8 cellular contexts compared by ENCODE assay signal in the genomic region with DNA sequence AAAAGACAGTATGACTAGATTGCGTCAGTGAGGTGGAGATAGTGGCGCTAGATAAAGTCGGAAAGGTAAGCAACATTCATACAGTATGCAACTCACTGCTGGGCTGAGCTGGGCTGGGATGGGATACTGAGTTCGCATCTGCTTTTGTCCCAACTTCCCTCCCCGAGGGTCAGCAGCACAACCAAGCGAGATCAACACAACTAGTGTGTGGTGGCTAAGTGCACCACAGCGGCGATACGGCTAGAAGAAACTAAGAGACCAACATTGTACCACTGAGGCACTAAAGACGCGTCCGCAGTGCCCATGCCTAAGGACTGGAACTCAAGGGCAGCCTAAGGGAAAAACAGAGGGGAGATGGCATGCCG. TPM values are rescaled to one million over a fixed set of nuclear protein-coding genes. Genes with fewer than 3 reads are reported as not detected.
DNase-seq lines count a peak whose midpoint lies in the region; ATAC-seq and TF ChIP-seq lines count a peak whose summit lies in the region.

No MANE protein-coding gene starts in this region.

- peak overlapping the region; percentile 51; the same call in 1 of the 2 replicates for H3K9ac ChIP-seq in KMS-11

- H3K4me3 ChIP-seq in BJ (ENCODE audit: low read depth, low read length) (peak overlapping the region; percentile 77), KMS-11 (IDR thresholded peaks at IDR 0.05; ENCODE audit: insufficient read depth, low read depth, low read length) (peak overlapping the region; percentile 43), dorsolateral prefrontal cortex (peak overlapping the region; percentile 71 to 100 (median 93))
- H3K4me3 ChIP-seq in naive thymus-derived CD4-positive, alpha-beta T cell (ENCODE audit: low read length): peak overlapping the region; percentile 98

- H3K4me1 ChIP-seq in KMS-11 (ENCODE audit: low read depth, poor library complexity, severe bottlenecking): peaks cover 41% of the 10 kb centered on the region
- H3K4me1 ChIP-seq in naive thymus-derived CD4-positive, alpha-beta T cell (ENCODE audit: control insufficient read depth in 2 of 2, insufficient read depth in 2 of 2, low read length in 2 of 2): peaks cover 19 to 29% of the 10 kb centered on the region in 2 donors

- no peaks in the 10 kb centered on the region for H3K9me3 Mint-ChIP-seq in naive thymus-derived CD4-positive, alpha-beta T cell

- H3K27ac ChIP-seq in KMS-11: no peak overlapping the region; the same call in 1 of the 2 replicates
- H3K27ac ChIP-seq in dorsolateral prefrontal cortex: peak overlapping the region in 50 of 59 donors; percentile 2 to 88 (median 72)
- peak overlapping the region; percentile 80 for H3K27ac ChIP-seq in naive thymus-derived CD4-positive, alpha-beta T cell (ENCODE audit: low read depth, low read length)

- POLR2A ChIA-PET in BJ (lab: Charles Lee): no interaction called here
- POLR2A ChIA-PET in naive thymus-derived CD4-positive, alpha-beta T cell (lab: Charles Lee): interaction anchor here (0.5 to 2.1 kb wide), 4 partner anchors 9 to 55 kb away, joined by 3 to 8 read pairs (median 3); a partner anchor contains a TSS

- intact Hi-C loops in dorsolateral prefrontal cortex (cut with DNase I): loop anchor here (1.0 to 5.0 kb wide), 2 partner anchors 18 to 52 kb away; a partner anchor contains a TSS
- intact Hi-C loops in naive thymus-derived CD4-positive, alpha-beta T cell (cut with micrococcal nuclease): loop anchor here (1.0 to 5.0 kb wide), 8 partner anchors 9 to 195 kb away; a partner anchor contains a TSS

- ATAC-seq in naive thymus-derived CD4-positive, alpha-beta T cell: peak; percentile 0

- no peaks in the 10 kb centered on the region; the same call in 1 of the 2 replicates for H3K36me3 ChIP-seq in BJ (ENCODE audit: control insufficient read depth, insufficient read depth, low read length)
- no peaks in the 10 kb centered on the region for H3K36me3 ChIP-seq in KMS-11 (ENCODE audit: insufficient read depth)
- H3K36me3 ChIP-seq in naive thymus-derived CD4-positive, alpha-beta T cell (ENCODE audit: control insufficient read depth in 2 of 3, insufficient read depth in 3 of 3, low read length in 3 of 3): peaks cover 0 to 29% (median 4%) of the 10 kb centered on the region in 3 experiments

- no peaks in the 10 kb centered on the region for H4K20me1 ChIP-seq in KMS-11 (ENCODE audit: insufficient read depth)

- H3K4me2 ChIP-seq in KMS-11: peak overlapping the region; percentile 97

- H3K27ac Mint-ChIP-seq in naive thymus-derived CD4-positive, alpha-beta T cell: peak overlapping the region; percentile 86 to 97 (median 93)

- peak overlapping the region; percentile 89 to 99 (median 98) for H3K4me3 Mint-ChIP-seq in naive thymus-derived CD4-positive, alpha-beta T cell

- peaks cover 0 to 10% (median 0%) of the 10 kb centered on the region in 5 donors for H3K36me3 Mint-ChIP-seq in naive thymus-derived CD4-positive, alpha-beta T cell

- H3K27me3 Mint-ChIP-seq in naive thymus-derived CD4-positive, alpha-beta T cell: no peaks in the 10 kb centered on the region

- CTCF ChIA-PET in BJ (lab: Yijun Ruan, JAX): interaction anchor here (1.6 kb wide), 1 partner anchor 11 kb away, joined by 4 read pairs; no protein-coding TSS in a partner anchor
- CTCF ChIA-PET in naive thymus-derived CD4-positive, alpha-beta T cell (lab: Charles Lee): interaction anchor here (0.8 to 1.3 kb wide), 6 partner anchors 17 to 288 kb away, joined by 3 to 5 read pairs (median 4); no protein-coding TSS in a partner anchor

- H3K9me3 ChIP-seq in naive thymus-derived CD4-positive, alpha-beta T cell (ENCODE audit: control insufficient read depth in 2 of 3, low read length in 3 of 3): no peaks in the 10 kb centered on the region

- TF ChIP-seq CTCF in BJ (IDR thresholded peaks at IDR 0.05; ENCODE audit: insufficient read depth, low read depth, low read length) (no peak), KMS-11 (conservative IDR thresholded peaks at IDR 0.05; ENCODE audit: low read depth, low read length) (no peak), dorsolateral prefrontal cortex (IDR thresholded peaks at IDR 0.05 in 54 of 56, conservative IDR thresholded peaks at IDR 0.05 in 2 of 56; ENCODE audit: low read depth in 1 of 56, partially characterized antibody in 56 of 56) (no peak)

- peak overlapping the region; percentile 70 for H2AFZ ChIP-seq in KMS-11 (ENCODE audit: low read depth)

- H3K4me1 Mint-ChIP-seq in naive thymus-derived CD4-positive, alpha-beta T cell: peaks cover 32 to 62% (median 39%) of the 10 kb centered on the region in 7 donors

- DNase-seq in BJ (ENCODE audit: low read depth) (no peak), dorsolateral prefrontal cortex (no peak), GF-D8 (lab: John Stamatoyannopoulos, UW) (no peak), HuH-7.5 (ENCODE audit: low spot score) (no peak), T-helper 9 cell (no peak)
- no peak for DNase-seq in naive thymus-derived CD4-positive, alpha-beta T cell
- DNase-seq in activated CD4-positive, CD25-positive, alpha-beta regulatory T cell (lab: John Stamatoyannopoulos, UW): no peak

- peaks cover 24% of the 10 kb centered on the region for H3K79me2 ChIP-seq in KMS-11 (ENCODE audit: insufficient read depth, low read depth)

- no peaks in the 10 kb centered on the region for H3K27me3 ChIP-seq in BJ (ENCODE audit: control insufficient read depth, insufficient read depth, low read length)
- H3K27me3 ChIP-seq in KMS-11 (ENCODE audit: insufficient read depth, low read depth): no peaks in the 10 kb centered on the region
- no peaks in the 10 kb centered on the region for H3K27me3 ChIP-seq in dorsolateral prefrontal cortex
- no peaks in the 10 kb centered on the region for H3K27me3 ChIP-seq in naive thymus-derived CD4-positive, alpha-beta T cell (ENCODE audit: control insufficient read depth in 2 of 2, insufficient read depth in 2 of 2, low read length in 2 of 2)

RNA-seq across cellular contexts. Expression of a gene that starts 0.5 kb away (rescaled TPM):
- polyA plus RNA-seq in BJ (2011; rRNA removed): 49.4 and 58.9 TPM in 2 replicates
- polyA minus RNA-seq in BJ (2011; rRNA and poly(A)+ RNA removed): 19.3 and 31.3 TPM in 2 replicates
- 10 to 100 TPM; 23.5 to 46.9 (median 33.8) TPM for total RNA-seq in dorsolateral prefrontal cortex
- 10 to 100 TPM; 32.6 to 65.4 (median 53.2) TPM for total RNA-seq in naive thymus-derived CD4-positive, alpha-beta T cell
- polyA plus RNA-seq in naive thymus-derived CD4-positive, alpha-beta T cell: 10 to 100 TPM; 69.7 to 80.3 TPM

RNA-seq across cellular contexts. Expression of a gene that starts 0.6 kb away (rescaled TPM):
- polyA plus RNA-seq in BJ (2011; rRNA removed): 89.3 and 101 TPM in 2 replicates
- 64.7 and 95.9 TPM in 2 replicates for polyA minus RNA-seq in BJ (2011; rRNA and poly(A)+ RNA removed)
- total RNA-seq in dorsolateral prefrontal cortex: 10 to 100 TPM; 22.2 to 46.8 (median 31.1) TPM
- 10 to 100 TPM; 13.2 to 38.8 (median 26.8) TPM for total RNA-seq in naive thymus-derived CD4-positive, alpha-beta T cell
- polyA plus RNA-seq in naive thymus-derived CD4-positive, alpha-beta T cell: 10 to 100 TPM; 24.4 to 37.3 TPM

RNA-seq across cellular contexts. Expression of a gene that starts 19.3 kb away (rescaled TPM):
- polyA plus RNA-seq in BJ (2011; rRNA removed): 528 and 710 TPM in 2 replicates
- polyA minus RNA-seq in BJ (2011; rRNA and poly(A)+ RNA removed): 209 and 323 TPM in 2 replicates
- total RNA-seq in dorsolateral prefrontal cortex: 100 to 1,000 TPM; 155 to 477 (median 341) TPM
- total RNA-seq in naive thymus-derived CD4-positive, alpha-beta T cell: 100 to 1,000 TPM in 2 of 5 experiments, 10 to 100 TPM in 3; 58.5 to 536 (median 69.8) TPM
- polyA plus RNA-seq in naive thymus-derived CD4-positive, alpha-beta T cell: 100 to 1,000 TPM; 172 to 204 TPM

RNA-seq across cellular contexts. Expression of a gene that starts 44.2 kb away (rescaled TPM):
- polyA plus RNA-seq in BJ (2011; rRNA removed): 9.3 and 16.3 TPM in 2 replicates
- polyA minus RNA-seq in BJ (2011; rRNA and poly(A)+ RNA removed): 15.4 and 21.1 TPM in 2 replicates
- 10 to 100 TPM; 21.1 to 88.1 (median 42.7) TPM for total RNA-seq in dorsolateral prefrontal cortex
- total RNA-seq in naive thymus-derived CD4-positive, alpha-beta T cell: 100 to 1,000 TPM in 1 of 5 experiments, 10 to 100 TPM in 4; 22.0 to 197 (median 32.3) TPM
- polyA plus RNA-seq in naive thymus-derived CD4-positive, alpha-beta T cell: 10 to 100 TPM; 10.6 to 13.4 TPM

RNA-seq across cellular contexts. Expression of a gene that starts 52.9 kb away (rescaled TPM):
- 71.1 and 97.5 TPM in 2 replicates for polyA plus RNA-seq in BJ (2011; rRNA removed)
- polyA minus RNA-seq in BJ (2011; rRNA and poly(A)+ RNA removed): 70.5 and 130 TPM in 2 replicates
- 100 to 1,000 TPM in 3 of 120 experiments, 10 to 100 TPM in 117; 53.4 to 109 (median 81.4) TPM for total RNA-seq in dorsolateral prefrontal cortex
- 100 to 1,000 TPM in 2 of 5 experiments, 10 to 100 TPM in 3; 68.7 to 113 (median 87.9) TPM for total RNA-seq in naive thymus-derived CD4-positive, alpha-beta T cell
- polyA plus RNA-seq in naive thymus-derived CD4-positive, alpha-beta T cell: 10 to 100 TPM; 37.4 to 59.0 TPM

Comparison
In these comparisons a context has a peak if more than half of its experiments do, and no peak if none do; other contexts are left out.
1. H3K4me3 ChIP-seq: peak in every context shown above with its lines; median percentile 98 in naive thymus-derived CD4-positive, alpha-beta T cell; 93 in dorsolateral prefrontal cortex; 77 in BJ; 43 in KMS-11.